Comparison of ENCODE assay signal across 8 cellular contexts in genomic region chr19:48751835-48752510, GRCh38. TPM values are rescaled to one million over a fixed set of nuclear protein-coding genes. Genes with fewer than 3 reads are reported as not detected.
DNase-seq lines count a peak whose midpoint lies in the region; ATAC-seq, FAIRE-seq and TF ChIP-seq lines count a peak whose summit lies in the region.

No MANE protein-coding gene starts in this region.

- FAIRE-seq in astrocyte (lab: Jason Lieb, UNC): no peak

- no peak for DNase-seq in activated naive CD4-positive, alpha-beta T cell treated with anti-CD3 and anti-CD28 coated beads, Interleukin-2, amount 50 U/mL, for 16 hours
- DNase-seq in astrocyte (ENCODE audit: low read depth) (no peak), left lung (no peak), type B pancreatic cell (ENCODE audit: extremely low spot score, unreplicated experiment) (no peak), cortex of kidney (lab: John Stamatoyannopoulos, UW) (no peak), NCI-H345 treated with DMSO at 0.1 percent for 48 hours (lab: John Stamatoyannopoulos, UW; ENCODE audit: unreplicated experiment) (no peak)

- peak overlapping the region; percentile 80 for H3K4me3 Mint-ChIP-seq in activated naive CD4-positive, alpha-beta T cell treated with anti-CD3 and anti-CD28 coated beads, Interleukin-2, amount 50 U/mL, for 24 hours
- H3K4me3 Mint-ChIP-seq in astrocyte (ENCODE audit: unreplicated experiment) (peak overlapping the region; percentile 66), type B pancreatic cell (peak overlapping the region; percentile 90)

- H3K36me3 ChIP-seq in astrocyte (ENCODE audit: insufficient read depth, low read length) (no peaks in the 10 kb centered on the region), left lung (no peaks in the 10 kb centered on the region)

- H3K9me3 Mint-ChIP-seq in activated naive CD4-positive, alpha-beta T cell treated with anti-CD3 and anti-CD28 coated beads, Interleukin-2, amount 50 U/mL, for 24 hours: no peaks in the 10 kb centered on the region
- no peaks in the 10 kb centered on the region for H3K9me3 Mint-ChIP-seq in astrocyte (ENCODE audit: unreplicated experiment)
- H3K9me3 Mint-ChIP-seq in type B pancreatic cell: no peaks in the 10 kb centered on the region

- no peak for ATAC-seq in left lung
- ATAC-seq in HG03520 (IDR thresholded peaks at IDR 0.05; ENCODE audit: unreplicated experiment): no peak

- no peaks in the 10 kb centered on the region for H4K20me1 ChIP-seq in astrocyte (ENCODE audit: insufficient read depth, low read length)

- no peaks in the 10 kb centered on the region for H3K9me3 ChIP-seq in astrocyte (ENCODE audit: insufficient read depth, low read depth, low read length)
- no peaks in the 10 kb centered on the region for H3K9me3 ChIP-seq in left lung

- peaks cover 14% of the 10 kb centered on the region for H3K27me3 Mint-ChIP-seq in activated naive CD4-positive, alpha-beta T cell treated with anti-CD3 and anti-CD28 coated beads, Interleukin-2, amount 50 U/mL, for 24 hours
- H3K27me3 Mint-ChIP-seq in astrocyte (ENCODE audit: low read depth, unreplicated experiment) (peaks cover 32% of the 10 kb centered on the region), type B pancreatic cell (peaks cover 34% of the 10 kb centered on the region)

- no peaks in the 10 kb centered on the region for H3K79me2 ChIP-seq in astrocyte (ENCODE audit: insufficient read depth, low read length)

- TF ChIP-seq CTCF in astrocyte (IDR thresholded peaks at IDR 0.05; ENCODE audit: insufficient read depth, low read depth, low read length) (no peak), left lung (IDR thresholded peaks at IDR 0.05) (no peak), type B pancreatic cell (conservative IDR thresholded peaks at IDR 0.05) (no peak)

- H3K4me2 ChIP-seq in astrocyte (ENCODE audit: low read length): peak overlapping the region; percentile 81

- intact Hi-C loops in left lung (cut with DNase I): no loop called here

- H3K27ac ChIP-seq in astrocyte (ENCODE audit: low read depth, low read length) (no peak overlapping the region), left lung (peak overlapping the region; percentile 69)

- H3K4me1 ChIP-seq in astrocyte (ENCODE audit: insufficient read depth, low read length) (peaks cover 9% of the 10 kb centered on the region), left lung (peaks cover 13 to 21% of the 10 kb centered on the region in 2 donors)

- peaks cover 18% of the 10 kb centered on the region for H3K4me1 Mint-ChIP-seq in activated naive CD4-positive, alpha-beta T cell treated with anti-CD3 and anti-CD28 coated beads, Interleukin-2, amount 50 U/mL, for 24 hours
- H3K4me1 Mint-ChIP-seq in astrocyte (ENCODE audit: low read depth, unreplicated experiment) (peaks cover 3% of the 10 kb centered on the region), type B pancreatic cell (ENCODE audit: unreplicated experiment) (peaks cover 18% of the 10 kb centered on the region)

- H3K9ac ChIP-seq in astrocyte (ENCODE audit: low read length): no peak overlapping the region

- no peaks in the 10 kb centered on the region for H3K36me3 Mint-ChIP-seq in activated naive CD4-positive, alpha-beta T cell treated with anti-CD3 and anti-CD28 coated beads, Interleukin-2, amount 50 U/mL, for 24 hours
- no peaks in the 10 kb centered on the region for H3K36me3 Mint-ChIP-seq in astrocyte (ENCODE audit: low read depth, unreplicated experiment)
- no peaks in the 10 kb centered on the region for H3K36me3 Mint-ChIP-seq in type B pancreatic cell

- H3K4me3 ChIP-seq in astrocyte (ENCODE audit: insufficient read depth, low read depth, low read length) (peak overlapping the region; percentile 33), left lung (peak overlapping the region; percentile 40 to 48)

- H3K27ac Mint-ChIP-seq in activated naive CD4-positive, alpha-beta T cell treated with anti-CD3 and anti-CD28 coated beads, Interleukin-2, amount 50 U/mL, for 24 hours: no peak overlapping the region
- H3K27ac Mint-ChIP-seq in astrocyte (ENCODE audit: unreplicated experiment) (no peak overlapping the region), type B pancreatic cell (peak overlapping the region; percentile 83)

- peak overlapping the region; percentile 58 for H2AFZ ChIP-seq in astrocyte (ENCODE audit: low read depth, low read length)

- H3K27me3 ChIP-seq in astrocyte (ENCODE audit: insufficient read depth, low read length) (peaks cover 21% of the 10 kb centered on the region), left lung (peaks cover 21 to 51% of the 10 kb centered on the region in 2 donors)

RNA-seq across cellular contexts. Expression of gene FUT1, which starts 0.5 kb away (rescaled TPM):
- 0.65 and 0.91 TPM in 2 replicates for total RNA-seq in astrocyte
- total RNA-seq in left lung: 1 to 10 TPM; 6.0 to 8.7 TPM
- total RNA-seq in type B pancreatic cell (ENCODE audit: low replicate concordance): 11.2 and 15.0 TPM in 2 replicates

RNA-seq across cellular contexts. Expression of gene FGF21, which starts 3.4 kb away (rescaled TPM):
- total RNA-seq in astrocyte: not detected in 2 replicates
- not detected for total RNA-seq in left lung
- total RNA-seq in type B pancreatic cell (ENCODE audit: low replicate concordance): not detected in 2 replicates

RNA-seq across cellular contexts. Expression of gene IZUMO1, which starts 5.3 kb away (rescaled TPM):
- total RNA-seq in astrocyte (not detected in 2 replicates), left lung (1 to 10 TPM in 1 of 2 donors, under 1 TPM in 1; 0.96 to 1.5 TPM), type B pancreatic cell (ENCODE audit: low replicate concordance) (2.2 and 4.8 TPM in 2 replicates)

RNA-seq across cellular contexts. Expression of gene RASIP1, which starts 11.6 kb away (rescaled TPM):
- total RNA-seq in astrocyte (0.26 and 0.68 TPM in 2 replicates), left lung (10 to 100 TPM; 15.0 to 25.4 TPM), type B pancreatic cell (ENCODE audit: low replicate concordance) (1.9 and 4.6 TPM in 2 replicates)

RNA-seq across cellular contexts. Expression of gene MAMSTR, which starts 32.4 kb away (rescaled TPM):
- 0.55 and 0.57 TPM in 2 replicates for total RNA-seq in astrocyte
- total RNA-seq in left lung: 1 to 10 TPM; 1.3 to 1.5 TPM
- 2.0 and 3.6 TPM in 2 replicates for total RNA-seq in type B pancreatic cell (ENCODE audit: low replicate concordance)
